Comparison of ENCODE assay signal across 8 cellular contexts in genomic region chr6:33118525-33119123, GRCh38. TPM values are rescaled to one million over a fixed set of nuclear protein-coding genes. Genes with fewer than 3 reads are reported as not detected.
A peak's percentile ranks its signal among the peaks of the same experiment; 100 is the strongest.
DNase-seq lines count a peak whose midpoint lies in the region; ATAC-seq, FAIRE-seq and TF ChIP-seq lines count a peak whose summit lies in the region.

No MANE protein-coding gene starts in this region.

- H3K4me3 Mint-ChIP-seq in immature natural killer cell: no peak overlapping the region
- H3K4me3 Mint-ChIP-seq in activated T-helper 2 cell treated with anti-CD3 and anti-CD28 coated beads, Interferon-gamma antibody, Interleukin-2, Interleukin-4, amounts not matched to agents 10 μg/mL and 5 μg/mL and 100 μg/mL, durations not matched to agents 14 hours and 24 hours and 36 hours (ENCODE audit: low read depth): no peak overlapping the region

- BruUV-seq in GM12878 (replicated peaks; lab: Mats Ljungman, UMichigan): no TSS peak

- H3K4me2 ChIP-seq in GM23248 (ENCODE audit: unreplicated experiment): no peak overlapping the region
- 0 out of 2 replicates have a peak overlapping the region, but pooled peaks have one; percentile 49 for H3K4me2 ChIP-seq in GM12878 (ENCODE audit: control insufficient read depth, insufficient read depth)

- intact Hi-C loops in GM12878 (cut with micrococcal nuclease; ENCODE audit: unreplicated experiment) (no loop called here), testis (cut with DNase I; ENCODE audit: low total_unique reads) (no loop called here)
- intact Hi-C loops in activated T-helper 2 cell treated with anti-CD3 and anti-CD28 coated beads, Interferon-gamma antibody, Interleukin-2, Interleukin-4, amounts not matched to agents 10 μg/mL and 5 μg/mL and 100 μg/mL, durations not matched to agents 14 hours and 24 hours and 36 hours (cut with micrococcal nuclease): loop anchor here (1.0 kb wide), 1 partner anchor 130 kb away; no protein-coding TSS in a partner anchor

- H3K9me3 ChIP-seq in BE2C (no peaks in the 10 kb centered on the region), GM23248 (ENCODE audit: low read depth) (no peaks in the 10 kb centered on the region), GM12878 (replicated peaks; ENCODE audit: control insufficient read depth, insufficient read depth, low read length) (peaks cover 7% of the 10 kb centered on the region; the same call in 2 of the 3 replicates), testis (no peaks in the 10 kb centered on the region)

- no peak for TF ChIP-seq EP300 in GM12878 (IDR thresholded peaks at IDR 0.05; ENCODE audit: borderline replicate concordance in 1 of 2, control insufficient read depth in 1 of 2, low read depth in 2 of 2, low read length in 2 of 2)

- H3K4me3 ChIP-seq in BE2C (ENCODE audit: low read depth, low read length) (no peak overlapping the region), GM23248 (no peak overlapping the region), GM12878 (no peak overlapping the region), testis (no peak overlapping the region)

- H3K36me3 Mint-ChIP-seq in immature natural killer cell: peaks cover 0 to 1% (median under 1%) of the 10 kb centered on the region in 3 donors
- no peaks in the 10 kb centered on the region for H3K36me3 Mint-ChIP-seq in activated T-helper 2 cell treated with anti-CD3 and anti-CD28 coated beads, Interferon-gamma antibody, Interleukin-2, Interleukin-4, amounts not matched to agents 10 μg/mL and 5 μg/mL and 100 μg/mL, durations not matched to agents 14 hours and 24 hours and 36 hours (ENCODE audit: low read depth)

- POLR2A ChIA-PET in GM12878 (lab: Charles Lee): interaction anchor here (1.1 to 1.4 kb wide), 2 partner anchors 89 to 124 kb away, joined by 3 read pairs; no protein-coding TSS in a partner anchor

- H3F3A ChIP-seq in GM23248 (ENCODE audit: insufficient read depth): no peaks in the 10 kb centered on the region

- peaks cover 0 to 3% (median 2%) of the 10 kb centered on the region in 6 donors for H3K9me3 Mint-ChIP-seq in immature natural killer cell
- H3K9me3 Mint-ChIP-seq in activated T-helper 2 cell treated with anti-CD3 and anti-CD28 coated beads, Interferon-gamma antibody, Interleukin-2, Interleukin-4, amounts not matched to agents 10 μg/mL and 5 μg/mL and 100 μg/mL, durations not matched to agents 14 hours and 24 hours and 36 hours: peaks cover under 1% of the 10 kb centered on the region

- H3K27ac ChIP-seq in GM23248 (no peak overlapping the region), GM12878 (ENCODE audit: control insufficient read depth, insufficient read depth) (no peak overlapping the region), testis (no peak overlapping the region)

- CTCF ChIA-PET in GM12878 (lab: Yijun Ruan, JAX): interaction anchor here (0.6 to 8.9 kb wide), 25 partner anchors 9 to 218 kb away, joined by 3 to 184 read pairs (median 4); partner anchors contain the start of gene HLA-DPB1

- no peak for DNase-seq in BE2C
- DNase-seq in GM23248: peak; percentile 54
- DNase-seq in NCI-H2227 treated with DMSO at 0.1 percent for 48 hours (lab: John Stamatoyannopoulos, UW): peak; percentile 57
- no peak for DNase-seq in GM12878 (ENCODE audit: low read depth, low spot score)
- peak; percentile 58 to 68 (median 66) for DNase-seq in immature natural killer cell
- no peak for DNase-seq in testis
- no peak for DNase-seq in activated T-helper 2 cell treated with anti-CD3 and anti-CD28 coated beads, Interferon-gamma antibody, Interleukin-2, Interleukin-4, amounts not matched to agents 10 μg/mL and 5 μg/mL and 100 μg/mL, durations not matched to agents 14 hours and 24 hours and 36 hours (ENCODE audit: low spot score)

- H3K36me3 ChIP-seq in BE2C (no peaks in the 10 kb centered on the region), GM23248 (ENCODE audit: low read depth) (no peaks in the 10 kb centered on the region), GM12878 (ENCODE audit: control insufficient read depth in 2 of 2, insufficient read depth in 2 of 2, low read length in 1 of 2) (no peaks in the 10 kb centered on the region), testis (ENCODE audit: low read depth, missing control alignments) (no peaks in the 10 kb centered on the region)

- H4K20me1 ChIP-seq in GM23248 (ENCODE audit: insufficient read depth): no peaks in the 10 kb centered on the region
- no peaks in the 10 kb centered on the region for H4K20me1 ChIP-seq in GM12878 (ENCODE audit: control insufficient read depth, insufficient read depth)

- TF ChIP-seq POLR2A in GM12878 (IDR thresholded peaks at IDR 0.05; ENCODE audit: low read depth, low read length): no peak
- no peak for TF ChIP-seq POLR2A in testis (IDR thresholded peaks at IDR 0.05)

- H3K27ac Mint-ChIP-seq in immature natural killer cell: no peak overlapping the region
- H3K27ac Mint-ChIP-seq in activated T-helper 2 cell treated with anti-CD3 and anti-CD28 coated beads, Interferon-gamma antibody, Interleukin-2, Interleukin-4, amounts not matched to agents 10 μg/mL and 5 μg/mL and 100 μg/mL, durations not matched to agents 14 hours and 24 hours and 36 hours: no peak overlapping the region

- in situ Hi-C loops in GM23248 (cut with MboI): no loop called here
- in situ Hi-C loops in GM12878 (cut with MboI): loop anchor here (5.0 kb wide), 1 partner anchor 129 kb away; no protein-coding TSS in a partner anchor

- peak; percentile 62 for TF ChIP-seq RAD21 in GM12878 (IDR thresholded peaks at IDR 0.05; ENCODE audit: insufficient read depth, low read depth, low read length)

- peaks cover 17 to 21% (median 17%) of the 10 kb centered on the region in 3 donors for H3K27me3 Mint-ChIP-seq in immature natural killer cell (ENCODE audit: low read depth in 3 of 3)
- peaks cover 61% of the 10 kb centered on the region for H3K27me3 Mint-ChIP-seq in activated T-helper 2 cell treated with anti-CD3 and anti-CD28 coated beads, Interferon-gamma antibody, Interleukin-2, Interleukin-4, amounts not matched to agents 10 μg/mL and 5 μg/mL and 100 μg/mL, durations not matched to agents 14 hours and 24 hours and 36 hours (ENCODE audit: low read depth)

- no peaks in the 10 kb centered on the region for H3K4me1 Mint-ChIP-seq in immature natural killer cell
- H3K4me1 Mint-ChIP-seq in activated T-helper 2 cell treated with anti-CD3 and anti-CD28 coated beads, Interferon-gamma antibody, Interleukin-2, Interleukin-4, amounts not matched to agents 10 μg/mL and 5 μg/mL and 100 μg/mL, durations not matched to agents 14 hours and 24 hours and 36 hours (ENCODE audit: low read depth): peaks cover 6% of the 10 kb centered on the region

- TF ChIP-seq CTCF in BE2C (IDR thresholded peaks at IDR 0.05; ENCODE audit: low read depth, low read length) (peak; percentile 64), GM12878 (IDR thresholded peaks at IDR 0.05 in 2 of 3, conservative IDR thresholded peaks at IDR 0.05 in 1 of 3; ENCODE audit: control insufficient read depth in 2 of 3, extremely low read depth in 1 of 3, insufficient read depth in 1 of 3, low read depth in 3 of 3, low read length in 3 of 3) (peak; percentile 53 to 66 (median 61); a peak in 5 of 6 replicates), testis (IDR thresholded peaks at IDR 0.05) (peak; percentile 68 to 96 (median 80))

- SMC1A ChIA-PET in GM12878 (lab: Charles Lee; ENCODE audit: uncharacterized antibody, unreplicated experiment): interaction anchor here (0.7 to 8.9 kb wide), 10 partner anchors 10 to 129 kb away, joined by 3 to 139 read pairs (median 5); partner anchors contain the start of genes HLA-DOA and HLA-DPA1

- H2AFZ ChIP-seq in GM23248 (no peak overlapping the region), GM12878 (ENCODE audit: control insufficient read depth, low read depth, low read length) (no peak overlapping the region)

- H3K27me3 ChIP-seq in BE2C (peaks cover 59% of the 10 kb centered on the region), GM23248 (replicated peaks; ENCODE audit: insufficient read depth) (peaks cover 56% of the 10 kb centered on the region), GM12878 (replicated peaks in 1 of 2; ENCODE audit: control insufficient read depth in 2 of 2, insufficient read depth in 2 of 2, low read length in 1 of 2) (peaks cover 0 to 2% of the 10 kb centered on the region in 2 experiments; a peak in 2 of 4 replicates), testis (peaks cover 3% of the 10 kb centered on the region)

- FAIRE-seq in GM12878 (lab: Jason Lieb, UNC): peak; percentile 96

- ATAC-seq in GM12878 (peak; percentile 45), HG03097 (IDR thresholded peaks at IDR 0.05; ENCODE audit: low FRiP score, unreplicated experiment) (no peak)

- H3K9me2 ChIP-seq in GM23248 (ENCODE audit: insufficient read depth): no peaks in the 10 kb centered on the region

- no peak overlapping the region for H3K9ac ChIP-seq in GM23248
- H3K9ac ChIP-seq in GM12878 (ENCODE audit: control insufficient read depth, insufficient read depth, low read length): no peak overlapping the region

- RAD21 ChIA-PET in GM12878 (lab: Charles Lee; ENCODE audit: unreplicated experiment): interaction anchor here (0.8 to 4.2 kb wide), 5 partner anchors 10 to 130 kb away, joined by 3 to 19 read pairs (median 6); no protein-coding TSS in a partner anchor

- H3K4me1 ChIP-seq in BE2C (no peaks in the 10 kb centered on the region), GM23248 (ENCODE audit: insufficient read depth) (no peaks in the 10 kb centered on the region), GM12878 (ENCODE audit: control insufficient read depth, insufficient read depth, low read length) (peaks cover 36% of the 10 kb centered on the region), testis (no peaks in the 10 kb centered on the region)

- H3K79me2 ChIP-seq in GM23248 (ENCODE audit: insufficient read depth) (no peaks in the 10 kb centered on the region), GM12878 (ENCODE audit: control insufficient read depth, insufficient read depth, low read length) (no peaks in the 10 kb centered on the region)

- 0% methylated on average over 3 of the region's 3 CpGs for WGBS in GM23248 (ENCODE audit: low coverage in 1 of 2, low lambda C conversion rate in 2 of 2, missing lambda C conversion rate in 2 of 2), 2 experiments
- WGBS in GM12878 (ENCODE audit: insufficient coverage, insufficient replicate concordance, low lambda C conversion rate, missing lambda C conversion rate): 0% methylated on average over 3 of the region's 3 CpGs
- 0 to 2% methylated on average over 3 of the region's 3 CpGs for WGBS in testis, 2 donors

RNA-seq across cellular contexts. Expression of gene HLA-DPB1, which starts 42.8 kb away (rescaled TPM):
- polyA plus RNA-seq in BE2C (2012; ENCODE audit: insufficient read depth, insufficient read length, low read depth): 1.5 TPM
- 12.5 and 14.9 TPM in 2 replicates for total RNA-seq in GM23248 (2014; rRNA removed; shearing (Covaris generic))
- 17.8 and 18.9 TPM in 2 replicates for polyA plus RNA-seq in GM23248 (2016; fragmentation: Nextera tagmentation; extraction: Ambion mirVana)
- total RNA-seq in GM12878 (2013; cell fraction: nucleolus; rRNA removed): 134 and 137 TPM in 2 replicates
- 395 and 404 TPM in 2 replicates for total RNA-seq in GM12878 (2014; rRNA removed)
- 285 and 287 TPM in 2 replicates for total RNA-seq in GM12878 (2014; rRNA removed; fragmentation: Illumina TruSeq; extraction: Trizol)
- total RNA-seq in GM12878 (2021): 481 and 486 TPM in 2 replicates
- polyA plus RNA-seq in GM12878 (2011; ENCODE audit: low read depth): 254 TPM
- polyA plus RNA-seq in GM12878 (2011; rRNA removed): 292 and 430 TPM in 2 replicates
- polyA plus RNA-seq in GM12878 (2011; cell fraction: cytosol; rRNA removed): 502 and 678 TPM in 2 replicates
- polyA plus RNA-seq in GM12878 (2011; cell fraction: nucleus; rRNA removed): 323 and 407 TPM in 2 replicates
- 456 and 490 TPM in 2 replicates for polyA plus RNA-seq in GM12878 (2012)
- 226 and 305 TPM in 2 replicates for polyA plus RNA-seq in GM12878 (2014; fragmentation: Illumina TruSeq; extraction: Trizol)
- 100 to 1,000 TPM; 101 to 177 TPM for polyA plus RNA-seq in GM12878 (2014; fragmentation: Nextera tagmentation; extraction: Ambion mirVana)
- polyA plus RNA-seq in GM12878 (2014; rRNA removed): 675 and 740 TPM in 2 replicates
- polyA plus RNA-seq in GM12878 (2016; fragmentation: Nextera tagmentation; extraction: Ambion mirVana): 100 to 1,000 TPM; 346 to 359 TPM
- polyA minus RNA-seq in GM12878 (2011; rRNA and poly(A)+ RNA removed): 225 and 371 TPM in 2 replicates
- polyA minus RNA-seq in GM12878 (2011; cell fraction: cytosol; rRNA and poly(A)+ RNA removed): 92.2 and 105 TPM in 2 replicates
- 45.3 and 62.7 TPM in 2 replicates for polyA minus RNA-seq in GM12878 (2011; cell fraction: nucleus; rRNA and poly(A)+ RNA removed)
- 100 to 1,000 TPM; 183 to 353 (median 296) TPM for polyA plus RNA-seq in immature natural killer cell
- 10 to 100 TPM; 14.4 to 39.5 TPM for total RNA-seq in testis
- 183 TPM for polyA plus RNA-seq in testis (ENCODE audit: insufficient read depth, low read depth, low replicate concordance)
- total RNA-seq in activated T-helper 2 cell treated with anti-CD3 and anti-CD28 coated beads, Interferon-gamma antibody, Interleukin-2, Interleukin-4, amounts not matched to agents 10 μg/mL and 5 μg/mL and 100 μg/mL, durations not matched to agents 14 hours and 24 hours and 36 hours: 11.8 and 12.6 TPM in 2 replicates

RNA-seq across cellular contexts. Expression of gene HLA-DPA1, which starts 45.2 kb away (rescaled TPM):
- not detected for polyA plus RNA-seq in BE2C (2012; ENCODE audit: insufficient read depth, insufficient read length, low read depth)
- total RNA-seq in GM23248 (2014; rRNA removed; shearing (Covaris generic)): 0.89 and 2.5 TPM in 2 replicates
- polyA plus RNA-seq in GM23248 (2016; fragmentation: Nextera tagmentation; extraction: Ambion mirVana): 4.2 and 4.9 TPM in 2 replicates
- total RNA-seq in GM12878 (2013; cell fraction: nucleolus; rRNA removed): 426 and 443 TPM in 2 replicates
- 1,084 and 1,097 TPM in 2 replicates for total RNA-seq in GM12878 (2014; rRNA removed)
- 990 and 1,018 TPM in 2 replicates for total RNA-seq in GM12878 (2014; rRNA removed; fragmentation: Illumina TruSeq; extraction: Trizol)
- total RNA-seq in GM12878 (2021): 707 and 749 TPM in 2 replicates
- polyA plus RNA-seq in GM12878 (2011; ENCODE audit: low read depth): 802 TPM
- 1,074 and 1,640 TPM in 2 replicates for polyA plus RNA-seq in GM12878 (2011; rRNA removed)
- polyA plus RNA-seq in GM12878 (2011; cell fraction: cytosol; rRNA removed): 1,290 and 1,476 TPM in 2 replicates
- 450 and 715 TPM in 2 replicates for polyA plus RNA-seq in GM12878 (2011; cell fraction: nucleus; rRNA removed)
- 953 and 1,333 TPM in 2 replicates for polyA plus RNA-seq in GM12878 (2012)
- 1,388 and 1,535 TPM in 2 replicates for polyA plus RNA-seq in GM12878 (2014; fragmentation: Illumina TruSeq; extraction: Trizol)
- 100 to 1,000 TPM; 508 to 665 TPM for polyA plus RNA-seq in GM12878 (2014; fragmentation: Nextera tagmentation; extraction: Ambion mirVana)
- polyA plus RNA-seq in GM12878 (2014; rRNA removed): 952 and 1,003 TPM in 2 replicates
- polyA plus RNA-seq in GM12878 (2016; fragmentation: Nextera tagmentation; extraction: Ambion mirVana): 100 to 1,000 TPM; 640 to 684 TPM
- polyA minus RNA-seq in GM12878 (2011; rRNA and poly(A)+ RNA removed): 630 and 837 TPM in 2 replicates
- 250 and 316 TPM in 2 replicates for polyA minus RNA-seq in GM12878 (2011; cell fraction: cytosol; rRNA and poly(A)+ RNA removed)
- polyA minus RNA-seq in GM12878 (2011; cell fraction: nucleus; rRNA and poly(A)+ RNA removed): 116 and 131 TPM in 2 replicates
- 100 to 1,000 TPM; 173 to 252 (median 202) TPM for polyA plus RNA-seq in immature natural killer cell
- total RNA-seq in testis: 10 to 100 TPM; 26.5 to 48.9 TPM
- 143 TPM for polyA plus RNA-seq in testis (ENCODE audit: insufficient read depth, low read depth, low replicate concordance)
- 57.1 and 58.9 TPM in 2 replicates for total RNA-seq in activated T-helper 2 cell treated with anti-CD3 and anti-CD28 coated beads, Interferon-gamma antibody, Interleukin-2, Interleukin-4, amounts not matched to agents 10 μg/mL and 5 μg/mL and 100 μg/mL, durations not matched to agents 14 hours and 24 hours and 36 hours

Comparison
In these comparisons a context has a peak if more than half of its experiments do, and no peak if none do; other contexts are left out.
1. DNase-seq: peak in GM23248 (single experiment), NCI-H2227 treated with DMSO at 0.1 percent for 48 hours (single experiment) and immature natural killer cell (3 of 3); none in BE2C (single experiment), GM12878 (single experiment), testis (single experiment) and activated T-helper 2 cell treated with anti-CD3 and anti-CD28 coated beads, Interferon-gamma antibody, Interleukin-2, Interleukin-4, amounts not matched to agents 10 μg/mL and 5 μg/mL and 100 μg/mL, durations not matched to agents 14 hours and 24 hours and 36 hours (single experiment).
2. Peak in every context shown above with its lines, with median percentiles within 50 percentile points of each other: CTCF ChIP-seq.